14 cellular contexts compared by ENCODE assay signal in genomic region chr17:19409509-19409908, GRCh38. TPM values are rescaled to one million over a fixed set of nuclear protein-coding genes. Genes with fewer than 3 reads are reported as not detected.
DNase-seq lines count a peak whose midpoint lies in the region; ATAC-seq, FAIRE-seq and TF ChIP-seq lines count a peak whose summit lies in the region.
"Had no signal": no experiment of that assay in that cellular context is flagged by ENCODE, and none has a peak within 500 bp of the region (broad histone marks: within the 10 kb centered on the region; RNA-seq: fewer than 3 reads in every experiment).

No MANE protein-coding gene starts in this region.

- 0 out of 2 replicates have a peak overlapping the region, but pooled peaks have one; percentile 4 for H4K8ac ChIP-seq in H1 (ENCODE audit: extremely low read depth, insufficient read depth, low read length)
- no peak overlapping the region for H4K8ac ChIP-seq in trophoblast cell (ENCODE audit: low read depth, low read length)

- H4K5ac ChIP-seq in H1 (ENCODE audit: insufficient read length, low read depth, low read length), result no peak overlapping the region

- H3K23me2 ChIP-seq in H1 (ENCODE audit: low read depth, low read length), result 0 out of 2 replicates have a peak, but pooled peaks cover 5% of the 10 kb centered on the region

- no peak overlapping the region for H2AK5ac ChIP-seq in H1 (ENCODE audit: low read depth, low read length)
- H2AK5ac ChIP-seq in trophoblast cell (ENCODE audit: low read length), result no peak overlapping the region

- peaks cover 2% of the 10 kb centered on the region for H3K27me3 Mint-ChIP-seq in activated CD4-positive, alpha-beta memory T cell treated with anti-CD3 and anti-CD28 coated beads for 36 hours
- H3K27me3 Mint-ChIP-seq in activated CD4-positive, alpha-beta memory T cell treated with anti-CD3 and anti-CD28 coated beads, Interleukin-2, amount 10 ng/mL, durations not matched to agents 7 days and 5 days, result peaks cover 7% of the 10 kb centered on the region
- H3K27me3 Mint-ChIP-seq: IgD-negative memory B cell had no signal

- no peak for ATAC-seq in HG03521 (IDR thresholded peaks at IDR 0.05; ENCODE audit: unreplicated experiment)

- H3K18ac ChIP-seq in H1 (ENCODE audit: extremely low read depth, low read length) (no peak overlapping the region), trophoblast cell (ENCODE audit: low read length) (no peak overlapping the region)

- H3K23ac ChIP-seq in H1 (ENCODE audit: insufficient read length) (no peak overlapping the region), trophoblast cell (ENCODE audit: low read length) (no peak overlapping the region)

- no peak for TF ChIP-seq EP300 in H1 (IDR thresholded peaks at IDR 0.05; ENCODE audit: borderline replicate concordance in 1 of 2, low read depth in 2 of 2, low read length in 2 of 2)

- POLR2A ChIA-PET in activated CD4-positive, alpha-beta memory T cell treated with anti-CD3 and anti-CD28 coated beads for 36 hours (lab: Charles Lee), result no interaction called here
- POLR2A ChIA-PET in activated CD4-positive, alpha-beta memory T cell treated with anti-CD3 and anti-CD28 coated beads, Interleukin-2, amount 10 ng/mL, durations not matched to agents 7 days and 5 days (lab: Charles Lee), result no interaction called here
- POLR2A ChIA-PET in H1 (lab: Charles Lee; ENCODE audit: partially characterized antibody), result interaction anchor here (0.9 to 1.9 kb wide), 5 partner anchors 9 to 48 kb away, joined by 3 to 5 read pairs (median 3); no protein-coding TSS in a partner anchor

- no peak for FAIRE-seq in H1 (lab: Jason Lieb, UNC)
- FAIRE-seq: TTC549 had no signal

- TF ChIP-seq CTCF in H1 (IDR thresholded peaks at IDR 0.05; ENCODE audit: control extremely low read depth in 1 of 3, insufficient read depth in 1 of 3, low read depth in 1 of 3, low read length in 3 of 3), result no peak

- H3K4ac ChIP-seq in H1 (replicated peaks; ENCODE audit: insufficient read length, low read depth, low read length) (no peak overlapping the region), trophoblast cell (ENCODE audit: low read depth, low read length) (no peak overlapping the region)

- H4K12ac ChIP-seq in trophoblast cell (ENCODE audit: low read depth, low read length), result no peak overlapping the region

- 94% methylated on average over 3 of the region's 3 CpGs; no CpG with 5 or more reads in 1 of the 2 experiments for WGBS in H1 (ENCODE audit: extremely low coverage in 1 of 2, insufficient coverage in 1 of 2, insufficient read length in 1 of 2, insufficient replicate concordance in 2 of 2, low coverage in 1 of 2, low lambda C conversion rate in 2 of 2, missing lambda C conversion rate in 1 of 2), 2 experiments
- no CpG with 5 or more reads among the region's 3 CpGs for WGBS in trophoblast cell (ENCODE audit: extremely low coverage, insufficient coverage, insufficient read length)

- no peaks in the 10 kb centered on the region for H3K9me2 ChIP-seq in Karpas-422 (replicated peaks; ENCODE audit: insufficient read depth, low read length)

- H2BK20ac ChIP-seq in H1 (ENCODE audit: low read length), result no peak overlapping the region

- H3K27ac ChIP-seq in H1 (ENCODE audit: low read depth, low read length), result no peak overlapping the region
- H3K27ac ChIP-seq in trophoblast cell (ENCODE audit: low read depth, low read length), result no peak overlapping the region
- no peak overlapping the region for H3K27ac ChIP-seq in Karpas-422 (ENCODE audit: low read length)
- H3K27ac ChIP-seq: spleen had no signal

- H3K4me1 ChIP-seq in H1 (replicated peaks in 1 of 4; ENCODE audit: control insufficient read depth in 3 of 4, insufficient read depth in 4 of 4, low read length in 3 of 4), result peaks cover 0 to 13% (median 6%) of the 10 kb centered on the region in 4 experiments; a peak in 4 of 7 replicates
- no peaks in the 10 kb centered on the region for H3K4me1 ChIP-seq in trophoblast cell (ENCODE audit: control insufficient read depth in 1 of 2, insufficient read depth in 2 of 2, low read length in 2 of 2)
- no peaks in the 10 kb centered on the region for H3K4me1 ChIP-seq in Karpas-422 (ENCODE audit: low read length)

- H3K56ac ChIP-seq in H1 (replicated peaks; ENCODE audit: insufficient read length, low read depth, low read length), result no peak overlapping the region

- H3K4me2 ChIP-seq in H1 (ENCODE audit: insufficient read depth in 1 of 2, low read depth in 2 of 2, low read length in 2 of 2) (no peak overlapping the region), trophoblast cell (ENCODE audit: low read length) (no peak overlapping the region), Karpas-422 (ENCODE audit: low read depth, low read length, poor library complexity, severe bottlenecking) (no peak overlapping the region)

- no peak overlapping the region for H3K4me3 ChIP-seq in H1 (ENCODE audit: extremely low read depth in 1 of 4, insufficient read depth in 2 of 4, low read depth in 3 of 4, low read length in 4 of 4)
- H3K4me3 ChIP-seq in trophoblast cell (ENCODE audit: low read depth, low read length), result no peak overlapping the region
- no peak overlapping the region for H3K4me3 ChIP-seq in Karpas-422 (ENCODE audit: low read length)
- H3K4me3 ChIP-seq: spleen had no signal

- H3K27ac Mint-ChIP-seq in activated CD4-positive, alpha-beta memory T cell treated with anti-CD3 and anti-CD28 coated beads for 36 hours, result no peak overlapping the region
- no peak overlapping the region for H3K27ac Mint-ChIP-seq in activated CD4-positive, alpha-beta memory T cell treated with anti-CD3 and anti-CD28 coated beads, Interleukin-2, amount 10 ng/mL, durations not matched to agents 7 days and 5 days
- H3K27ac Mint-ChIP-seq: activated T-helper 1 cell treated with anti-CD3 and anti-CD28 coated beads, Interleukin-12 subunit alpha, Interleukin-12 subunit beta, Interleukin-2, Interleukin-4 antibody, amounts not matched to agents 30 ng/mL and 10 ng/mL and 1 ng/mL, durations not matched to agents 14 hours and 24 hours and 36 hours; IgD-negative memory B cell had no signal

- no peaks in the 10 kb centered on the region for H3K9me3 Mint-ChIP-seq in activated CD4-positive, alpha-beta memory T cell treated with anti-CD3 and anti-CD28 coated beads for 36 hours
- no peaks in the 10 kb centered on the region for H3K9me3 Mint-ChIP-seq in activated CD4-positive, alpha-beta memory T cell treated with anti-CD3 and anti-CD28 coated beads, Interleukin-2, amount 10 ng/mL, durations not matched to agents 7 days and 5 days
- H3K9me3 Mint-ChIP-seq: activated T-helper 1 cell treated with anti-CD3 and anti-CD28 coated beads, Interleukin-12 subunit alpha, Interleukin-12 subunit beta, Interleukin-2, Interleukin-4 antibody, amounts not matched to agents 30 ng/mL and 10 ng/mL and 1 ng/mL, durations not matched to agents 14 hours and 24 hours and 36 hours; IgD-negative memory B cell had no signal

- peaks cover 0 to 1% of the 10 kb centered on the region in 2 experiments for H4K20me1 ChIP-seq in H1 (replicated peaks in 1 of 2; ENCODE audit: control insufficient read depth in 1 of 2, insufficient read depth in 2 of 2, low read length in 2 of 2)
- no peaks in the 10 kb centered on the region for H4K20me1 ChIP-seq in Karpas-422 (ENCODE audit: insufficient read depth, low read depth, low read length)

- H2BK120ac ChIP-seq in H1 (replicated peaks; ENCODE audit: low read depth, low read length) (no peak overlapping the region), trophoblast cell (ENCODE audit: insufficient read depth, low read length, poor library complexity) (no peak overlapping the region)

- intact Hi-C loops in activated CD4-positive, alpha-beta memory T cell treated with anti-CD3 and anti-CD28 coated beads for 36 hours (cut with micrococcal nuclease), result no loop called here

- no peak overlapping the region for H3K4me3 Mint-ChIP-seq in activated CD4-positive, alpha-beta memory T cell treated with anti-CD3 and anti-CD28 coated beads for 36 hours
- H3K4me3 Mint-ChIP-seq in activated CD4-positive, alpha-beta memory T cell treated with anti-CD3 and anti-CD28 coated beads, Interleukin-2, amount 10 ng/mL, durations not matched to agents 7 days and 5 days, result no peak overlapping the region
- H3K4me3 Mint-ChIP-seq: activated T-helper 1 cell treated with anti-CD3 and anti-CD28 coated beads, Interleukin-12 subunit alpha, Interleukin-12 subunit beta, Interleukin-2, Interleukin-4 antibody, amounts not matched to agents 30 ng/mL and 10 ng/mL and 1 ng/mL, durations not matched to agents 14 hours and 24 hours and 36 hours; IgD-negative memory B cell had no signal

- no peak overlapping the region for H2BK5ac ChIP-seq in H1 (ENCODE audit: low read depth, low read length)
- H2BK5ac ChIP-seq in trophoblast cell (ENCODE audit: low read depth, low read length, poor library complexity), result no peak overlapping the region

- CTCF ChIA-PET in activated CD4-positive, alpha-beta memory T cell treated with anti-CD3 and anti-CD28 coated beads for 36 hours (lab: Charles Lee), result no interaction called here
- CTCF ChIA-PET in activated CD4-positive, alpha-beta memory T cell treated with anti-CD3 and anti-CD28 coated beads, Interleukin-2, amount 10 ng/mL, durations not matched to agents 7 days and 5 days (lab: Charles Lee), result interaction anchor here (1.5 kb wide), 1 partner anchor 13 kb away, joined by 3 read pairs; no protein-coding TSS in a partner anchor
- CTCF ChIA-PET in H1 (lab: Charles Lee; ENCODE audit: partially characterized antibody), result interaction anchor here (1.0 to 2.9 kb wide), 5 partner anchors 12 to 47 kb away, joined by 5 to 10 read pairs (median 6); partner anchors contain the start of genes B9D1 and MAPK7

- no peaks in the 10 kb centered on the region for H3K4me1 Mint-ChIP-seq in activated CD4-positive, alpha-beta memory T cell treated with anti-CD3 and anti-CD28 coated beads for 36 hours (ENCODE audit: low read depth)
- H3K4me1 Mint-ChIP-seq in activated CD4-positive, alpha-beta memory T cell treated with anti-CD3 and anti-CD28 coated beads, Interleukin-2, amount 10 ng/mL, durations not matched to agents 7 days and 5 days, result no peaks in the 10 kb centered on the region

- peak overlapping the region; percentile 62; the same call in 1 of the 2 replicates for H2BK12ac ChIP-seq in H1 (ENCODE audit: low read depth, low read length)
- no peak overlapping the region for H2BK12ac ChIP-seq in trophoblast cell (ENCODE audit: low read length)

- H3K36me3 ChIP-seq in H1 (ENCODE audit: control insufficient read depth in 2 of 4, insufficient read depth in 4 of 4, low read length in 3 of 4) (no peaks in the 10 kb centered on the region), trophoblast cell (ENCODE audit: control insufficient read depth in 1 of 2, insufficient read depth in 2 of 2, low read length in 2 of 2) (no peaks in the 10 kb centered on the region), Karpas-422 (ENCODE audit: insufficient read depth, low read length) (no peaks in the 10 kb centered on the region)
- H3K36me3 ChIP-seq: spleen had no signal

- H3K9me3 ChIP-seq in H1 (ENCODE audit: insufficient read depth in 2 of 2, low read depth in 1 of 2, low read length in 1 of 2), result no peaks in the 10 kb centered on the region
- H3K9me3 ChIP-seq in trophoblast cell (ENCODE audit: insufficient read depth, low read depth, low read length), result no peaks in the 10 kb centered on the region
- H3K9me3 ChIP-seq in Karpas-422 (ENCODE audit: low read length), result no peaks in the 10 kb centered on the region
- H3K9me3 ChIP-seq: spleen had no signal

- H3K27me3 ChIP-seq in H1 (replicated peaks in 1 of 4; ENCODE audit: control insufficient read depth in 3 of 4, extremely low read depth in 1 of 4, insufficient read depth in 3 of 4, low read length in 3 of 4) (peaks cover 0 to 4% (median 0%) of the 10 kb centered on the region in 4 experiments; a peak in 1 of 7 replicates), trophoblast cell (ENCODE audit: insufficient read depth, low read length) (no peaks in the 10 kb centered on the region), Karpas-422 (ENCODE audit: low read length) (no peaks in the 10 kb centered on the region)

- no peaks in the 10 kb centered on the region for H3K36me3 Mint-ChIP-seq in activated CD4-positive, alpha-beta memory T cell treated with anti-CD3 and anti-CD28 coated beads for 36 hours
- H3K36me3 Mint-ChIP-seq in activated CD4-positive, alpha-beta memory T cell treated with anti-CD3 and anti-CD28 coated beads, Interleukin-2, amount 10 ng/mL, durations not matched to agents 7 days and 5 days (ENCODE audit: low read depth), result no peaks in the 10 kb centered on the region
- H3K36me3 Mint-ChIP-seq: IgD-negative memory B cell had no signal

- TF ChIP-seq RAD21 in H1 (IDR thresholded peaks at IDR 0.05 in 1 of 2, conservative IDR thresholded peaks at IDR 0.05 in 1 of 2; ENCODE audit: low read depth in 2 of 2, low read length in 2 of 2), result no peak

- H4K91ac ChIP-seq in H1 (replicated peaks; ENCODE audit: insufficient read length, low read length), result no peak overlapping the region
- H4K91ac ChIP-seq in trophoblast cell (ENCODE audit: low read depth, low read length), result no peak overlapping the region

- H3K14ac ChIP-seq in H1 (ENCODE audit: insufficient read length), result no peak overlapping the region
- H3K14ac ChIP-seq in trophoblast cell (ENCODE audit: low read length), result no peak overlapping the region

- DNase-seq in activated CD4-positive, alpha-beta memory T cell treated with anti-CD3 and anti-CD28 coated beads for 36 hours, result peak; percentile 35
- no peak for DNase-seq in activated CD4-positive, alpha-beta memory T cell treated with anti-CD3 and anti-CD28 coated beads, Interleukin-2, amount 10 ng/mL, durations not matched to agents 7 days and 5 days
- DNase-seq in NCI-H69 (lab: John Stamatoyannopoulos, UW), result peak; percentile 64
- no peak for DNase-seq in H1 (ENCODE audit: low read depth in 1 of 2, low spot score in 2 of 2)
- DNase-seq in trophoblast cell, result peak; percentile 61 to 63
- DNase-seq in Karpas-422, result no peak
- no peak for DNase-seq in GF-D8 (lab: John Stamatoyannopoulos, UW)
- DNase-seq: effector CD4-positive, alpha-beta T cell; NCI-H2107; spleen had no signal

- H3K79me2 ChIP-seq in H1 (ENCODE audit: control insufficient read depth in 1 of 2, insufficient read depth in 2 of 2, low read length in 2 of 2) (no peaks in the 10 kb centered on the region), trophoblast cell (ENCODE audit: control insufficient read depth, insufficient read depth, low read length, poor library complexity) (no peaks in the 10 kb centered on the region), Karpas-422 (ENCODE audit: low read length) (no peaks in the 10 kb centered on the region)

- no peak for TF ChIP-seq POLR2A in H1 (IDR thresholded peaks at IDR 0.05; ENCODE audit: control extremely low read depth in 1 of 2, low read depth in 2 of 2, low read length in 2 of 2)

- no peak overlapping the region for H2BK15ac ChIP-seq in H1 (ENCODE audit: low read length)

- no peak overlapping the region for H2AFZ ChIP-seq in H1 (ENCODE audit: low read length)
- H2AFZ ChIP-seq in trophoblast cell (ENCODE audit: insufficient read depth, low read length, poor library complexity), result no peak overlapping the region
- no peak overlapping the region for H2AFZ ChIP-seq in Karpas-422 (ENCODE audit: low read length)

- H3K9ac ChIP-seq in H1 (replicated peaks in 1 of 4; ENCODE audit: extremely low read depth in 1 of 4, low read depth in 3 of 4, low read length in 3 of 4), result no peak overlapping the region
- H3K9ac ChIP-seq in trophoblast cell (ENCODE audit: low read length), result no peak overlapping the region
- H3K9ac ChIP-seq in Karpas-422 (ENCODE audit: low read length), result no peak overlapping the region

- H3K79me1 ChIP-seq in H1 (ENCODE audit: low read depth, low read length) (no peaks in the 10 kb centered on the region), trophoblast cell (ENCODE audit: low read length) (no peaks in the 10 kb centered on the region)

RNA-seq across cellular contexts. Expression of gene RNF112, which starts 1.5 kb away (rescaled TPM):
- total RNA-seq in activated CD4-positive, alpha-beta memory T cell treated with anti-CD3 and anti-CD28 coated beads for 36 hours, result under 1 TPM; 0.86 to 0.97 TPM
- under 1 TPM; 0.58 to 0.60 TPM for total RNA-seq in activated CD4-positive, alpha-beta memory T cell treated with anti-CD3 and anti-CD28 coated beads, Interleukin-2, amount 10 ng/mL, durations not matched to agents 7 days and 5 days
- 2.2 and 2.3 TPM in 2 replicates for total RNA-seq in H1 (2021; fragmentation: NEBNext Ultra II Directional; extraction: Animal tissue kit (Norgen Biotek cat#: 25700))
- 1.1 and 1.7 TPM in 2 replicates for polyA plus RNA-seq in H1 (2011; rRNA removed)
- 1.7 TPM for polyA plus RNA-seq in H1 (2011; cell fraction: cytosol; rRNA removed)
- 8.6 TPM for polyA plus RNA-seq in H1 (2011; cell fraction: nucleus; rRNA removed)
- polyA plus RNA-seq in H1 (2012, experiment 1 of 2), result 1.4 to 3.8 TPM (median 2.5 TPM) in 4 replicates
- polyA plus RNA-seq in H1 (2012, experiment 2 of 2), result 0.79 TPM
- 0.85 TPM for polyA plus RNA-seq in H1 (2013, experiment 1 of 2)
- polyA plus RNA-seq in H1 (2013, experiment 2 of 2), result 0.90 TPM
- polyA minus RNA-seq in H1 (2011; rRNA and poly(A)+ RNA removed), result 0.68 and 0.98 TPM in 2 replicates
- polyA minus RNA-seq in H1 (2011; cell fraction: cytosol; rRNA and poly(A)+ RNA removed), result 4.6 TPM
- polyA minus RNA-seq in H1 (2011; cell fraction: nucleus; rRNA and poly(A)+ RNA removed), result 1.6 TPM
- 0.42 and 0.55 TPM in 2 replicates for polyA plus RNA-seq in trophoblast cell (2013)
- total RNA-seq in Karpas-422 (2014; rRNA removed; shearing (Covaris generic); ENCODE audit: low replicate concordance), result 0.07 TPM in 1 of 2 replicates, not detected in the other
- total RNA-seq: activated T-helper 1 cell treated with anti-CD3 and anti-CD28 coated beads, Interleukin-12 subunit alpha, Interleukin-12 subunit beta, Interleukin-2, Interleukin-4 antibody, amounts not matched to agents 30 ng/mL and 10 ng/mL and 1 ng/mL, durations not matched to agents 14 hours and 24 hours and 36 hours had no signal
- polyA plus RNA-seq: IgD-negative memory B cell had no signal

RNA-seq across cellular contexts. Expression of gene MFAP4, which starts 22.5 kb away (rescaled TPM):
- total RNA-seq in activated CD4-positive, alpha-beta memory T cell treated with anti-CD3 and anti-CD28 coated beads for 36 hours, result not detected
- total RNA-seq in activated CD4-positive, alpha-beta memory T cell treated with anti-CD3 and anti-CD28 coated beads, Interleukin-2, amount 10 ng/mL, durations not matched to agents 7 days and 5 days, result not detected
- total RNA-seq in H1 (2021; fragmentation: NEBNext Ultra II Directional; extraction: Animal tissue kit (Norgen Biotek cat#: 25700)), result 3.6 and 3.8 TPM in 2 replicates
- 3.1 and 8.1 TPM in 2 replicates for polyA plus RNA-seq in H1 (2011; rRNA removed)
- polyA plus RNA-seq in H1 (2011; cell fraction: cytosol; rRNA removed), result 3.4 TPM
- polyA plus RNA-seq in H1 (2011; cell fraction: nucleus; rRNA removed), result 9.6 TPM
- polyA plus RNA-seq in H1 (2012, experiment 1 of 2), result 3.4 to 5.8 TPM (median 4.6 TPM) in 4 replicates
- 5.5 TPM for polyA plus RNA-seq in H1 (2012, experiment 2 of 2)
- polyA plus RNA-seq in H1 (2013, experiment 1 of 2), result 6.5 TPM
- 8.6 TPM for polyA plus RNA-seq in H1 (2013, experiment 2 of 2)
- 1.9 and 4.1 TPM in 2 replicates for polyA minus RNA-seq in H1 (2011; rRNA and poly(A)+ RNA removed)
- 3.8 TPM for polyA minus RNA-seq in H1 (2011; cell fraction: cytosol; rRNA and poly(A)+ RNA removed)
- 2.5 TPM for polyA minus RNA-seq in H1 (2011; cell fraction: nucleus; rRNA and poly(A)+ RNA removed)
- polyA plus RNA-seq in trophoblast cell (2013), result 1.3 and 1.6 TPM in 2 replicates
- total RNA-seq in Karpas-422 (2014; rRNA removed; shearing (Covaris generic); ENCODE audit: low replicate concordance), result 0.15 TPM in 1 of 2 replicates, not detected in the other
- total RNA-seq: activated T-helper 1 cell treated with anti-CD3 and anti-CD28 coated beads, Interleukin-12 subunit alpha, Interleukin-12 subunit beta, Interleukin-2, Interleukin-4 antibody, amounts not matched to agents 30 ng/mL and 10 ng/mL and 1 ng/mL, durations not matched to agents 14 hours and 24 hours and 36 hours had no signal
- polyA plus RNA-seq: IgD-negative memory B cell had no signal

RNA-seq across cellular contexts. Expression of gene MAPK7, which starts 31.2 kb away (rescaled TPM):
- total RNA-seq in activated CD4-positive, alpha-beta memory T cell treated with anti-CD3 and anti-CD28 coated beads for 36 hours, result 10 to 100 TPM; 15.4 to 17.2 TPM
- 10 to 100 TPM; 40.6 to 41.4 TPM for total RNA-seq in activated CD4-positive, alpha-beta memory T cell treated with anti-CD3 and anti-CD28 coated beads, Interleukin-2, amount 10 ng/mL, durations not matched to agents 7 days and 5 days
- 28.1 and 33.8 TPM in 2 replicates for total RNA-seq in H1 (2021; fragmentation: NEBNext Ultra II Directional; extraction: Animal tissue kit (Norgen Biotek cat#: 25700))
- 15.2 and 31.3 TPM in 2 replicates for polyA plus RNA-seq in H1 (2011; rRNA removed)
- 14.1 TPM for polyA plus RNA-seq in H1 (2011; cell fraction: cytosol; rRNA removed)
- polyA plus RNA-seq in H1 (2011; cell fraction: nucleus; rRNA removed), result 49.4 TPM
- polyA plus RNA-seq in H1 (2012, experiment 1 of 2), result 20.3 to 30.7 TPM (median 27.8 TPM) in 4 replicates
- polyA plus RNA-seq in H1 (2012, experiment 2 of 2), result 32.4 TPM
- polyA plus RNA-seq in H1 (2013, experiment 1 of 2), result 23.0 TPM
- 21.6 TPM for polyA plus RNA-seq in H1 (2013, experiment 2 of 2)
- polyA minus RNA-seq in H1 (2011; rRNA and poly(A)+ RNA removed), result 51.2 and 56.3 TPM in 2 replicates
- polyA minus RNA-seq in H1 (2011; cell fraction: cytosol; rRNA and poly(A)+ RNA removed), result 21.0 TPM
- 57.7 TPM for polyA minus RNA-seq in H1 (2011; cell fraction: nucleus; rRNA and poly(A)+ RNA removed)
- polyA plus RNA-seq in trophoblast cell (2013), result 21.4 and 22.8 TPM in 2 replicates
- total RNA-seq in Karpas-422 (2014; rRNA removed; shearing (Covaris generic); ENCODE audit: low replicate concordance), result 4.1 and 7.8 TPM in 2 replicates

RNA-seq across cellular contexts. Expression of gene B9D1, which starts 47.0 kb away (rescaled TPM):
- total RNA-seq in activated CD4-positive, alpha-beta memory T cell treated with anti-CD3 and anti-CD28 coated beads for 36 hours, result 1 to 10 TPM; 7.2 to 7.6 TPM
- total RNA-seq in activated CD4-positive, alpha-beta memory T cell treated with anti-CD3 and anti-CD28 coated beads, Interleukin-2, amount 10 ng/mL, durations not matched to agents 7 days and 5 days, result 1 to 10 TPM; 2.7 to 3.1 TPM
- total RNA-seq in H1 (2021; fragmentation: NEBNext Ultra II Directional; extraction: Animal tissue kit (Norgen Biotek cat#: 25700)), result 24.6 and 25.4 TPM in 2 replicates
- polyA plus RNA-seq in H1 (2011; rRNA removed), result 65.7 and 74.8 TPM in 2 replicates
- polyA plus RNA-seq in H1 (2011; cell fraction: cytosol; rRNA removed), result 69.9 TPM
- 99.2 TPM for polyA plus RNA-seq in H1 (2011; cell fraction: nucleus; rRNA removed)
- polyA plus RNA-seq in H1 (2012, experiment 1 of 2), result 26.4 to 39.5 TPM (median 32.7 TPM) in 4 replicates
- 41.1 TPM for polyA plus RNA-seq in H1 (2012, experiment 2 of 2)
- 27.1 TPM for polyA plus RNA-seq in H1 (2013, experiment 1 of 2)
- polyA plus RNA-seq in H1 (2013, experiment 2 of 2), result 26.2 TPM
- polyA minus RNA-seq in H1 (2011; rRNA and poly(A)+ RNA removed), result 28.7 and 41.3 TPM in 2 replicates
- 35.0 TPM for polyA minus RNA-seq in H1 (2011; cell fraction: cytosol; rRNA and poly(A)+ RNA removed)
- polyA minus RNA-seq in H1 (2011; cell fraction: nucleus; rRNA and poly(A)+ RNA removed), result 35.7 TPM
- 7.2 and 7.3 TPM in 2 replicates for polyA plus RNA-seq in trophoblast cell (2013)
- 22.1 and 29.1 TPM in 2 replicates for total RNA-seq in Karpas-422 (2014; rRNA removed; shearing (Covaris generic); ENCODE audit: low replicate concordance)

Comparison
In these comparisons a context has a peak if more than half of its experiments do, and no peak if none do; other contexts are left out.
1. DNase-seq: peak in activated CD4-positive, alpha-beta memory T cell treated with anti-CD3 and anti-CD28 coated beads for 36 hours (single experiment), NCI-H69 (single experiment) and trophoblast cell (2 of 2); none in activated CD4-positive, alpha-beta memory T cell treated with anti-CD3 and anti-CD28 coated beads, Interleukin-2, amount 10 ng/mL, durations not matched to agents 7 days and 5 days (single experiment), H1 (0 of 2), Karpas-422 (single experiment) and GF-D8 (single experiment).